Comparison of ENCODE assay signal across 1 cellular context in genomic region chr16:81006472-81007311, GRCh38.
TF ChIP-seq lines count a peak whose summit lies in the region.

CENPN (plus strand) TSS chr16:81007214; CDS start chr16:81011940, 4,726 bp downstream.
CMC2 (minus strand) TSS chr16:81006885; CDS start chr16:80997394, 9,491 bp downstream.

TF ChIP-seq in A549, 52 proteins besides CTCF, POLR2A, EP300 and RAD21 (continued from another document):
- TF ChIP-seq HMGXB4 (CRISPR knock-in tag; IDR thresholded peaks at IDR 0.05; ENCODE audit: borderline replicate concordance) (no peak), NR3C1 (IDR thresholded peaks at IDR 0.05) (no peak), HOXB5 (CRISPR knock-in tag; IDR thresholded peaks at IDR 0.05) (no peak), ZC3H11A (IDR thresholded peaks at IDR 0.05) (no peak)
